In genomic region chr9:122134822-122135528, GRCh38 we compare ENCODE assay signal across 24 cellular contexts. TPM values are rescaled to one million over a fixed set of nuclear protein-coding genes. Genes with fewer than 3 reads are reported as not detected.
DNase-seq lines count a peak whose midpoint lies in the region; ATAC-seq, FAIRE-seq and TF ChIP-seq lines count a peak whose summit lies in the region.
"Had no signal": no experiment of that assay in that cellular context is flagged by ENCODE, and none has a peak within 500 bp of the region (broad histone marks: within the 10 kb centered on the region; RNA-seq: fewer than 3 reads in every experiment).

No MANE protein-coding gene starts in this region.

- no peaks in the 10 kb centered on the region for H3K36me3 ChIP-seq in HepG2 (replicated peaks in 1 of 2; ENCODE audit: control insufficient read depth in 1 of 2, insufficient read depth in 2 of 2, low read length in 2 of 2)
- no peaks in the 10 kb centered on the region for H3K36me3 ChIP-seq in right lobe of liver
- no peaks in the 10 kb centered on the region for H3K36me3 ChIP-seq in mucosa of descending colon (ENCODE audit: low read depth)
- H3K36me3 ChIP-seq in tibial nerve = no peaks in the 10 kb centered on the region
- H3K36me3 ChIP-seq: neutrophil, tibial artery had no signal

- H4K20me1 ChIP-seq in HepG2 (ENCODE audit: insufficient read depth, low read length) = no peaks in the 10 kb centered on the region

- peak; percentile 19; the same call in 1 of the 2 replicates for TF ChIP-seq CTCF in HepG2 (CRISPR knock-in tag; IDR thresholded peaks at IDR 0.05)
- TF ChIP-seq CTCF in right lobe of liver (IDR thresholded peaks at IDR 0.05) = no peak
- no peak for TF ChIP-seq CTCF in cardiac fibroblast (IDR thresholded peaks at IDR 0.05; ENCODE audit: low read depth, low read length)
- no peak for TF ChIP-seq CTCF in mucosa of descending colon (IDR thresholded peaks at IDR 0.05)
- no peak for TF ChIP-seq CTCF in tibial nerve (IDR thresholded peaks at IDR 0.05)

- H3K4me2 ChIP-seq in HepG2 (ENCODE audit: low read depth, low read length) = peak overlapping the region; percentile 14
- H3K4me2 ChIP-seq: A549 had no signal

- intact Hi-C loops in HepG2 (cut with micrococcal nuclease; ENCODE audit: unreplicated experiment) (loop anchor here (5.0 kb wide), 1 partner anchor 127 kb away; the partner anchor contains the start of genes MRRF and RBM18), right lobe of liver (cut with DNase I) (no loop called here), mucosa of descending colon (cut with DNase I, micrococcal nuclease) (no loop called here)

- in situ Hi-C loops in HepG2 (cut with HindIII; ENCODE audit: extremely low pct_ligation_motif_present, low pct_unique_long_range_greater_than_20kb) = no loop called here

- no peak for FAIRE-seq in HepG2 (lab: Jason Lieb, UNC)
- FAIRE-seq: A549, frontal cortex had no signal

- H3K4me1 ChIP-seq in HepG2 (ENCODE audit: insufficient read depth, low read length) (peaks cover 68% of the 10 kb centered on the region), right lobe of liver (no peaks in the 10 kb centered on the region), mucosa of descending colon (ENCODE audit: low read depth) (no peaks in the 10 kb centered on the region), tibial nerve (peaks cover 0 to 12% (median 4%) of the 10 kb centered on the region in 4 donors)
- H3K4me1 ChIP-seq: A549 had no signal

- peak overlapping the region in 1 of 3 experiments; percentile 8; a peak in 1 of 6 replicates for H3K4me3 ChIP-seq in HepG2 (replicated peaks in 1 of 3; ENCODE audit: insufficient read depth in 1 of 3, low read depth in 2 of 3, low read length in 3 of 3)
- H3K4me3 ChIP-seq in right lobe of liver = no peak overlapping the region
- H3K4me3 ChIP-seq in cardiac fibroblast (replicated peaks in 1 of 2; ENCODE audit: low read depth in 2 of 2, low read length in 2 of 2) = no peak overlapping the region
- no peak overlapping the region for H3K4me3 ChIP-seq in mucosa of descending colon
- H3K4me3 ChIP-seq in tibial nerve = no peak overlapping the region
- H3K4me3 ChIP-seq: A549, tibial artery had no signal

- H3K27ac ChIP-seq in HepG2 (ENCODE audit: extremely low read length, insufficient read depth, low read length) = no peak overlapping the region
- H3K27ac ChIP-seq in right lobe of liver = no peak overlapping the region
- no peak overlapping the region for H3K27ac ChIP-seq in tibial nerve
- H3K27ac ChIP-seq: A549, neutrophil, tibial artery had no signal

- TF ChIP-seq POLR2A in HepG2 (IDR thresholded peaks at IDR 0.05; ENCODE audit: insufficient read depth in 1 of 2, low read depth in 2 of 2, low read length in 2 of 2) = no peak
- no peak for TF ChIP-seq POLR2A in right lobe of liver (IDR thresholded peaks at IDR 0.05)
- TF ChIP-seq POLR2A in tibial nerve (IDR thresholded peaks at IDR 0.05) = no peak

- TF ChIP-seq EP300 in HepG2 (IDR thresholded peaks at IDR 0.05; ENCODE audit: low read depth in 2 of 2, low read length in 2 of 2) = no peak
- TF ChIP-seq EP300 in HepG2 (CRISPR knock-in tag; IDR thresholded peaks at IDR 0.05; ENCODE audit: borderline replicate concordance) = no peak
- no peak for TF ChIP-seq EP300 in tibial nerve (IDR thresholded peaks at IDR 0.05)

- DNase-seq in HepG2 (ENCODE audit: low spot score) (no peak), right lobe of liver (no peak), cardiac fibroblast (ENCODE audit: low read depth in 2 of 2) (peak; percentile 36 to 41), left lobe of liver (ENCODE audit: low spot score) (peak; percentile 18), NCI-H2081 treated with DMSO at 0.1 percent for 48 hours (lab: John Stamatoyannopoulos, UW) (no peak), NCI-H1048 (lab: John Stamatoyannopoulos, UW) (no peak), mucosa of descending colon (no peak), tibial nerve (ENCODE audit: low spot score in 2 of 2) (no peak)
- DNase-seq: activated CD4-positive, alpha-beta T cell treated with anti-CD3 and anti-CD28 coated beads, Interleukin-2, amount 10 ng/mL, durations not matched to agents 7 days and 5 days; activated naive CD8-positive, alpha-beta T cell treated with anti-CD3 and anti-CD28 coated beads, Interleukin-2, amount 10 ng/mL, durations not matched to agents 7 days and 5 days; activated T-cell treated with anti-CD3 and anti-CD28 coated beads, Interleukin-2, amount 50 U/mL, for 1 hour; CD4-positive, alpha-beta T cell; central memory CD4-positive, alpha-beta T cell; effector memory CD4-positive, alpha-beta T cell; NCI-H1417 treated with DMSO at 0.1 percent for 48 hours; NCI-H2227 treated with DMSO at 0.1 percent for 48 hours; SIG-M5; tibial artery had no signal

- H3K27me3 ChIP-seq in HepG2 (ENCODE audit: control insufficient read depth in 1 of 2, insufficient read depth in 2 of 2, low read length in 2 of 2) (peaks cover 0 to 15% of the 10 kb centered on the region in 2 experiments; a peak in 1 of 5 replicates), right lobe of liver (no peaks in the 10 kb centered on the region), tibial nerve (no peaks in the 10 kb centered on the region)

- CTCF ChIA-PET in HepG2 (lab: Yijun Ruan, JAX; ENCODE audit: low intra/inter-chr PET ratio, low total read pairs) = interaction anchor here (1.1 kb wide), 1 partner anchor 10 kb away, joined by 3 read pairs; no protein-coding TSS in a partner anchor

- WGBS in HepG2 (ENCODE audit: low lambda C conversion rate) = 37% methylated on average over 10 of the region's 12 CpGs
- 51% methylated on average over 8 of the region's 12 CpGs for WGBS in right lobe of liver (ENCODE audit: insufficient coverage, low coverage, low lambda C conversion rate, missing lambda C conversion rate)
- WGBS in tibial nerve, 2 donors = 23 to 34% methylated on average over 11 to 12 of the region's 12 CpGs

- H3K9ac ChIP-seq in HepG2 (ENCODE audit: insufficient read depth, low read depth, low read length) = no peak overlapping the region

- no peaks in the 10 kb centered on the region for H3K79me2 ChIP-seq in HepG2 (ENCODE audit: insufficient read depth, low read length)

- TF ChIP-seq RAD21 in HepG2 (CRISPR knock-in tag; IDR thresholded peaks at IDR 0.05) = no peak

- POLR2A ChIA-PET in HepG2 (lab: Yijun Ruan, JAX) = no interaction called here

- H2AFZ ChIP-seq in HepG2 (ENCODE audit: low read length) = no peak overlapping the region

- no TSS peak for BruUV-seq in HepG2 (replicated peaks; lab: Mats Ljungman, UMichigan)

- H3K9me3 ChIP-seq in HepG2 (ENCODE audit: low read length) (no peaks in the 10 kb centered on the region), right lobe of liver (no peaks in the 10 kb centered on the region), mucosa of descending colon (no peaks in the 10 kb centered on the region), tibial nerve (no peaks in the 10 kb centered on the region)
- H3K9me3 ChIP-seq: A549, neutrophil, tibial artery had no signal

- ATAC-seq in HepG2 (no peak), right lobe of liver (no peak), left lobe of liver (no peak), mucosa of descending colon (no peak)
- ATAC-seq: A549 had no signal

RNA-seq across cellular contexts. Expression of gene NDUFA8, which starts 24.6 kb away (rescaled TPM):
- 71.7 and 112 TPM in 2 replicates for total RNA-seq in HepG2 (2016; rRNA removed; fragmentation: Illumina TruSeq; extraction: Trizol)
- total RNA-seq in HepG2 (2016; cell fraction: cytosol; rRNA removed; fragmentation: Illumina TruSeq; extraction: Trizol; ENCODE audit: low read depth) = 24.0 and 28.2 TPM in 2 replicates
- total RNA-seq in HepG2 (2016; cell fraction: insoluble cytoplasmic fraction; rRNA removed; fragmentation: Illumina TruSeq; extraction: Trizol) = 77.1 and 98.9 TPM in 2 replicates
- 33.8 and 34.5 TPM in 2 replicates for total RNA-seq in HepG2 (2016; cell fraction: membrane; rRNA removed; fragmentation: Illumina TruSeq; extraction: Trizol)
- total RNA-seq in HepG2 (2016; cell fraction: nucleus; rRNA removed; fragmentation: Illumina TruSeq; extraction: Trizol) = 26.2 and 29.8 TPM in 2 replicates
- polyA plus RNA-seq in HepG2 (2011; rRNA removed) = 57.7 and 68.6 TPM in 2 replicates
- 66.4 and 77.0 TPM in 2 replicates for polyA plus RNA-seq in HepG2 (2011; cell fraction: cytosol; rRNA removed)
- 14.6 and 17.0 TPM in 2 replicates for polyA plus RNA-seq in HepG2 (2011; cell fraction: nucleus; rRNA removed)
- polyA plus RNA-seq in HepG2 (2012) = 57.2 and 70.1 TPM in 2 replicates
- 37.6 and 46.4 TPM in 2 replicates for polyA plus RNA-seq in HepG2 (2016; cell fraction: cytosol; fragmentation: Illumina TruSeq; extraction: Trizol; ENCODE audit: low read depth)
- 144 and 158 TPM in 2 replicates for polyA plus RNA-seq in HepG2 (2016; cell fraction: insoluble cytoplasmic fraction; fragmentation: Illumina TruSeq; extraction: Trizol; ENCODE audit: low read depth)
- polyA plus RNA-seq in HepG2 (2016; cell fraction: membrane; fragmentation: Illumina TruSeq; extraction: Trizol; ENCODE audit: low read depth) = 38.1 and 41.4 TPM in 2 replicates
- 63.9 and 64.9 TPM in 2 replicates for polyA plus RNA-seq in HepG2 (2016; cell fraction: nucleus; fragmentation: Illumina TruSeq; extraction: Trizol; ENCODE audit: insufficient read depth, low read depth)
- polyA minus RNA-seq in HepG2 (2011; rRNA and poly(A)+ RNA removed; ENCODE audit: low replicate concordance) = 32.8 and 96.4 TPM in 2 replicates
- polyA minus RNA-seq in HepG2 (2011; cell fraction: cytosol; rRNA and poly(A)+ RNA removed) = 26.3 and 30.2 TPM in 2 replicates
- 9.5 and 12.1 TPM in 2 replicates for polyA minus RNA-seq in HepG2 (2011; cell fraction: nucleus; rRNA and poly(A)+ RNA removed)
- total RNA-seq in right lobe of liver = 10 to 100 TPM; 27.3 to 43.9 (median 29.0) TPM
- total RNA-seq in left lobe of liver = 27.6 TPM
- 10 to 100 TPM; 66.9 to 85.0 (median 69.1) TPM for total RNA-seq in mucosa of descending colon
- total RNA-seq in tibial nerve = 10 to 100 TPM; 18.0 to 26.0 (median 22.5) TPM

RNA-seq across cellular contexts. Expression of gene MORN5, which starts 24.7 kb away (rescaled TPM):
- total RNA-seq in HepG2 (2016; rRNA removed; fragmentation: Illumina TruSeq; extraction: Trizol) (not detected in 2 replicates), right lobe of liver (not detected), left lobe of liver (not detected), mucosa of descending colon (10 to 100 TPM in 1 of 3 donors, 1 to 10 TPM in 1, not detected in 1; 1.6 to 21.2 TPM), tibial nerve (1 to 10 TPM in 1 of 4 donors, not detected in 3; 1.8 TPM)
- total RNA-seq in HepG2 (2016; cell fraction: cytosol; rRNA removed; fragmentation: Illumina TruSeq; extraction: Trizol; ENCODE audit: low read depth) = not detected in 2 replicates
- total RNA-seq in HepG2 (2016; cell fraction: insoluble cytoplasmic fraction; rRNA removed; fragmentation: Illumina TruSeq; extraction: Trizol) = not detected in 2 replicates
- not detected in 2 replicates for total RNA-seq in HepG2 (2016; cell fraction: membrane; rRNA removed; fragmentation: Illumina TruSeq; extraction: Trizol)
- total RNA-seq in HepG2 (2016; cell fraction: nucleus; rRNA removed; fragmentation: Illumina TruSeq; extraction: Trizol) = not detected in 2 replicates
- polyA plus RNA-seq in HepG2 (2011; rRNA removed) = not detected in 2 replicates
- polyA plus RNA-seq in HepG2 (2011; cell fraction: cytosol; rRNA removed) = not detected in 2 replicates
- polyA plus RNA-seq in HepG2 (2011; cell fraction: nucleus; rRNA removed) = not detected in 2 replicates
- not detected in 2 replicates for polyA plus RNA-seq in HepG2 (2012)
- polyA plus RNA-seq in HepG2 (2016; cell fraction: cytosol; fragmentation: Illumina TruSeq; extraction: Trizol; ENCODE audit: low read depth) = not detected in 2 replicates
- not detected in 2 replicates for polyA plus RNA-seq in HepG2 (2016; cell fraction: insoluble cytoplasmic fraction; fragmentation: Illumina TruSeq; extraction: Trizol; ENCODE audit: low read depth)
- not detected in 2 replicates for polyA plus RNA-seq in HepG2 (2016; cell fraction: membrane; fragmentation: Illumina TruSeq; extraction: Trizol; ENCODE audit: low read depth)
- not detected in 2 replicates for polyA plus RNA-seq in HepG2 (2016; cell fraction: nucleus; fragmentation: Illumina TruSeq; extraction: Trizol; ENCODE audit: insufficient read depth, low read depth)
- not detected in 2 replicates for polyA minus RNA-seq in HepG2 (2011; rRNA and poly(A)+ RNA removed; ENCODE audit: low replicate concordance)
- not detected in 2 replicates for polyA minus RNA-seq in HepG2 (2011; cell fraction: cytosol; rRNA and poly(A)+ RNA removed)
- not detected in 2 replicates for polyA minus RNA-seq in HepG2 (2011; cell fraction: nucleus; rRNA and poly(A)+ RNA removed)
- total RNA-seq: activated CD4-positive, alpha-beta T cell treated with anti-CD3 and anti-CD28 coated beads, Interleukin-2, amount 10 ng/mL, durations not matched to agents 7 days and 5 days; activated naive CD8-positive, alpha-beta T cell treated with anti-CD3 and anti-CD28 coated beads, Interleukin-2, amount 10 ng/mL, durations not matched to agents 7 days and 5 days; CD4-positive, alpha-beta T cell; Daoy; H4; skeletal muscle tissue had no signal
- polyA plus RNA-seq: A549 had no signal

RNA-seq across cellular contexts. Expression of gene TTLL11, which starts 41.9 kb away (rescaled TPM):
- total RNA-seq in HepG2 (2016; rRNA removed; fragmentation: Illumina TruSeq; extraction: Trizol) (3.1 and 4.5 TPM in 2 replicates), right lobe of liver (1 to 10 TPM; 3.2 to 5.2 (median 4.1) TPM), left lobe of liver (2.8 TPM), mucosa of descending colon (10 to 100 TPM in 1 of 3 donors, 1 to 10 TPM in 2; 6.0 to 22.2 (median 6.4) TPM), tibial nerve (10 to 100 TPM in 3 of 4 donors, 1 to 10 TPM in 1; 9.8 to 18.6 (median 15.6) TPM)
- 4.2 and 4.4 TPM in 2 replicates for total RNA-seq in HepG2 (2016; cell fraction: cytosol; rRNA removed; fragmentation: Illumina TruSeq; extraction: Trizol; ENCODE audit: low read depth)
- 3.2 and 4.0 TPM in 2 replicates for total RNA-seq in HepG2 (2016; cell fraction: insoluble cytoplasmic fraction; rRNA removed; fragmentation: Illumina TruSeq; extraction: Trizol)
- total RNA-seq in HepG2 (2016; cell fraction: membrane; rRNA removed; fragmentation: Illumina TruSeq; extraction: Trizol) = 8.0 and 8.2 TPM in 2 replicates
- 3.4 and 4.1 TPM in 2 replicates for total RNA-seq in HepG2 (2016; cell fraction: nucleus; rRNA removed; fragmentation: Illumina TruSeq; extraction: Trizol)
- 5.2 and 6.4 TPM in 2 replicates for polyA plus RNA-seq in HepG2 (2011; rRNA removed)
- 4.2 and 5.3 TPM in 2 replicates for polyA plus RNA-seq in HepG2 (2011; cell fraction: cytosol; rRNA removed)
- polyA plus RNA-seq in HepG2 (2011; cell fraction: nucleus; rRNA removed) = 2.5 and 3.8 TPM in 2 replicates
- polyA plus RNA-seq in HepG2 (2012) = 3.5 and 4.2 TPM in 2 replicates
- 4.5 and 4.7 TPM in 2 replicates for polyA plus RNA-seq in HepG2 (2016; cell fraction: cytosol; fragmentation: Illumina TruSeq; extraction: Trizol; ENCODE audit: low read depth)
- polyA plus RNA-seq in HepG2 (2016; cell fraction: insoluble cytoplasmic fraction; fragmentation: Illumina TruSeq; extraction: Trizol; ENCODE audit: low read depth) = 4.7 and 6.7 TPM in 2 replicates
- 6.6 and 8.0 TPM in 2 replicates for polyA plus RNA-seq in HepG2 (2016; cell fraction: membrane; fragmentation: Illumina TruSeq; extraction: Trizol; ENCODE audit: low read depth)
- 4.7 and 5.7 TPM in 2 replicates for polyA plus RNA-seq in HepG2 (2016; cell fraction: nucleus; fragmentation: Illumina TruSeq; extraction: Trizol; ENCODE audit: insufficient read depth, low read depth)
- 3.5 and 6.7 TPM in 2 replicates for polyA minus RNA-seq in HepG2 (2011; rRNA and poly(A)+ RNA removed; ENCODE audit: low replicate concordance)
- 2.0 and 2.5 TPM in 2 replicates for polyA minus RNA-seq in HepG2 (2011; cell fraction: cytosol; rRNA and poly(A)+ RNA removed)
- 3.3 and 5.3 TPM in 2 replicates for polyA minus RNA-seq in HepG2 (2011; cell fraction: nucleus; rRNA and poly(A)+ RNA removed)

Comparison
In these comparisons a context has a peak if more than half of its experiments do, and no peak if none do; other contexts are left out.
1. DNase-seq: peak in cardiac fibroblast (2 of 2) and left lobe of liver (single experiment); none in HepG2 (single experiment), right lobe of liver (0 of 3), NCI-H2081 treated with DMSO at 0.1 percent for 48 hours (single experiment), NCI-H1048 (single experiment), mucosa of descending colon (0 of 3) and tibial nerve (0 of 2).